In the genomic region with DNA sequence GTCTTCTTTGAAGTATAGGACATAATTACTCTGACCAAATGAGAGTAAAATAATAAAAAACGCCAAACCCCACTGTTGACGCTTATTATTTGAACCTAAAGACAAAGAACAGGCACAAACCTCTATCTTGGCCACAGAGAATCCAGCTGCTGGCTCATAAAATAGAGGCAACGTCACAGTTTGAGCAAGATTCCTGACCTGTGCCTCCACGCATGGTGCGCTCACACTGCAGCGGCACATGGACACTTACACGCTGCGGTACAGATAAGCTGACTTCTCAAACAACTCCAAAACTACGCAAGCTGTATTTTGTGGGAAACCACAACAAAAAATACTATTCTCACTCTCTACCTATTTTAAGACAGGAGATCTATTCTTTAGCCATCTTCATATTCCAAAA, we compare ENCODE assay signal across 16 cellular contexts. TPM values are rescaled to one million over a fixed set of nuclear protein-coding genes. Genes with fewer than 3 reads are reported as not detected.
DNase-seq lines count a peak whose midpoint lies in the region; ATAC-seq and TF ChIP-seq lines count a peak whose summit lies in the region.
"Had no signal": no experiment of that assay in that cellular context is flagged by ENCODE, and none has a peak within 500 bp of the region (broad histone marks: within the 10 kb centered on the region; RNA-seq: fewer than 3 reads in every experiment).

No MANE protein-coding gene starts in this region.

- H3K9me3 ChIP-seq in CD8-positive, alpha-beta T cell (ENCODE audit: low read length), result no peaks in the 10 kb centered on the region
- no peaks in the 10 kb centered on the region for H3K9me3 ChIP-seq in H9 (ENCODE audit: control insufficient read depth, low read depth, low read length)
- no peaks in the 10 kb centered on the region for H3K9me3 ChIP-seq in right lobe of liver
- H3K9me3 ChIP-seq in WERI-Rb-1 (ENCODE audit: severe bottlenecking), result no peaks in the 10 kb centered on the region
- H3K9me3 ChIP-seq: A549, BE2C had no signal

- H2AFZ ChIP-seq in H9 (ENCODE audit: low read length), result no peak overlapping the region

- no peak overlapping the region for H3K23ac ChIP-seq in H9 (ENCODE audit: insufficient read length, low read depth, low read length)

- intact Hi-C loops in CD8-positive, alpha-beta T cell (cut with DNase I, micrococcal nuclease), result no loop called here
- intact Hi-C loops in right lobe of liver (cut with DNase I), result no loop called here

- no peak overlapping the region for H3K14ac ChIP-seq in H9 (ENCODE audit: insufficient read depth, low read length)

- no peak overlapping the region for H3K9ac ChIP-seq in H9 (ENCODE audit: extremely low read depth, insufficient read length, low read length)

- H3K4me2 ChIP-seq in H9 (ENCODE audit: insufficient read depth, insufficient read length, low read length), result no peak overlapping the region
- H3K4me2 ChIP-seq: A549 had no signal

- H3K79me1 ChIP-seq in H9 (ENCODE audit: insufficient read depth, low read depth, low read length, poor library complexity, severe bottlenecking), result peaks cover 2% of the 10 kb centered on the region

- no peak overlapping the region for H4K5ac ChIP-seq in H9 (ENCODE audit: insufficient read length, low read depth, low read length)

- no peak for DNase-seq in CD8-positive, alpha-beta T cell
- DNase-seq in H9 (no peak), right lobe of liver (peak in 2 of 3 donors; percentile 38 to 70), progenitor cell of endocrine pancreas (ENCODE audit: low spot score, unreplicated experiment) (no peak), WERI-Rb-1 (no peak)
- DNase-seq in activated CD8-positive, alpha-beta T cell treated with anti-CD3 and anti-CD28 coated beads, Interleukin-2, amount 10 ng/mL, durations not matched to agents 7 days and 5 days, result no peak
- DNase-seq: BE2C; CD4-positive, alpha-beta memory T cell; COR-L47; DMS153; EL; HCEC 1CT; HFFc6 had no signal

- H2BK5ac ChIP-seq in H9 (ENCODE audit: insufficient read length, low read length), result peak overlapping the region; percentile 29

- no peak for TF ChIP-seq POLR2A in right lobe of liver (IDR thresholded peaks at IDR 0.05)

- WGBS in H9 (ENCODE audit: extremely low coverage, insufficient read length, low lambda C conversion rate), result no CpG with 5 or more reads among the region's 9 CpGs
- WGBS in right lobe of liver (ENCODE audit: insufficient coverage, low coverage, low lambda C conversion rate, missing lambda C conversion rate), result 42% methylated on average over 9 of the region's 9 CpGs

- H3T11ph ChIP-seq in H9 (ENCODE audit: low read length), result no peak overlapping the region

- no peaks in the 10 kb centered on the region for H3K27me3 Mint-ChIP-seq in CD8-positive, alpha-beta T cell (ENCODE audit: low read depth)
- H3K27me3 Mint-ChIP-seq in H9 (ENCODE audit: low read depth) (no peaks in the 10 kb centered on the region), progenitor cell of endocrine pancreas (no peaks in the 10 kb centered on the region)
- no peaks in the 10 kb centered on the region for H3K27me3 Mint-ChIP-seq in activated CD8-positive, alpha-beta T cell treated with anti-CD3 and anti-CD28 coated beads, Interleukin-2, amount 10 ng/mL, durations not matched to agents 7 days and 5 days (ENCODE audit: low read depth)
- H3K27me3 Mint-ChIP-seq: CD4-positive, alpha-beta memory T cell had no signal

- no peak overlapping the region for H3K4me3 ChIP-seq in CD8-positive, alpha-beta T cell (ENCODE audit: low read depth, low read length)
- H3K4me3 ChIP-seq in right lobe of liver, result no peak overlapping the region
- H3K4me3 ChIP-seq in WERI-Rb-1 (ENCODE audit: low read depth, low read length), result no peak overlapping the region
- H3K4me3 ChIP-seq: A549 had no signal

- no peak overlapping the region for H3K18ac ChIP-seq in H9 (ENCODE audit: insufficient read length, low read depth, low read length)

- peaks cover 5% of the 10 kb centered on the region for H3K4me1 Mint-ChIP-seq in CD8-positive, alpha-beta T cell (ENCODE audit: low read depth)
- H3K4me1 Mint-ChIP-seq in H9, result no peaks in the 10 kb centered on the region
- H3K4me1 Mint-ChIP-seq in progenitor cell of endocrine pancreas (ENCODE audit: low read depth), result peaks cover 7% of the 10 kb centered on the region
- no peaks in the 10 kb centered on the region for H3K4me1 Mint-ChIP-seq in activated CD8-positive, alpha-beta T cell treated with anti-CD3 and anti-CD28 coated beads, Interleukin-2, amount 10 ng/mL, durations not matched to agents 7 days and 5 days (ENCODE audit: low read depth)

- no peaks in the 10 kb centered on the region for H3K27me3 ChIP-seq in CD8-positive, alpha-beta T cell (ENCODE audit: insufficient read depth, low read length)
- no peaks in the 10 kb centered on the region for H3K27me3 ChIP-seq in H9 (ENCODE audit: insufficient read depth, low read length)
- H3K27me3 ChIP-seq in right lobe of liver, result no peaks in the 10 kb centered on the region
- no peaks in the 10 kb centered on the region for H3K27me3 ChIP-seq in WERI-Rb-1 (ENCODE audit: insufficient read depth, low read depth, severe bottlenecking)
- H3K27me3 ChIP-seq: BE2C had no signal

- H3K36me3 ChIP-seq in CD8-positive, alpha-beta T cell (ENCODE audit: insufficient read depth, low read length), result peaks cover 25% of the 10 kb centered on the region
- H3K36me3 ChIP-seq in right lobe of liver (peaks cover 0 to 39% (median 17%) of the 10 kb centered on the region in 4 donors), WERI-Rb-1 (peaks cover 69% of the 10 kb centered on the region)

- POLR2A ChIA-PET in CD8-positive, alpha-beta T cell (lab: Charles Lee), result no interaction called here
- POLR2A ChIA-PET in activated CD8-positive, alpha-beta T cell treated with anti-CD3 and anti-CD28 coated beads, Interleukin-2, amount 10 ng/mL, durations not matched to agents 7 days and 5 days (lab: Charles Lee), result no interaction called here

- H2AK5ac ChIP-seq in H9 (ENCODE audit: insufficient read length, low read length), result no peak overlapping the region

- no peak for TF ChIP-seq CTCF in CD8-positive, alpha-beta T cell (IDR thresholded peaks at IDR 0.05)
- TF ChIP-seq CTCF in H9 (conservative IDR thresholded peaks at IDR 0.05) (no peak), right lobe of liver (IDR thresholded peaks at IDR 0.05) (no peak), progenitor cell of endocrine pancreas (IDR thresholded peaks at IDR 0.05; ENCODE audit: unreplicated experiment) (no peak), WERI-Rb-1 (IDR thresholded peaks at IDR 0.05; ENCODE audit: low read depth, low read length) (no peak)

- no peaks in the 10 kb centered on the region for H3K4me1 ChIP-seq in CD8-positive, alpha-beta T cell (ENCODE audit: insufficient read depth, low read length)
- H3K4me1 ChIP-seq in H9 (ENCODE audit: insufficient read depth, low read length) (no peaks in the 10 kb centered on the region), right lobe of liver (peaks cover 0 to 17% (median 5%) of the 10 kb centered on the region in 4 donors)
- H3K4me1 ChIP-seq: A549 had no signal

- no peak overlapping the region for H3K4ac ChIP-seq in H9 (ENCODE audit: low read depth, low read length)

- H2BK12ac ChIP-seq in H9 (ENCODE audit: insufficient read length, low read depth, low read length), result no peak overlapping the region

- no peaks in the 10 kb centered on the region for H3K23me2 ChIP-seq in H9 (ENCODE audit: insufficient read length, low read depth, low read length, poor library complexity, severe bottlenecking)

- CTCF ChIA-PET in CD8-positive, alpha-beta T cell (lab: Charles Lee), result no interaction called here
- CTCF ChIA-PET in activated CD8-positive, alpha-beta T cell treated with anti-CD3 and anti-CD28 coated beads, Interleukin-2, amount 10 ng/mL, durations not matched to agents 7 days and 5 days (lab: Charles Lee), result no interaction called here

- peak overlapping the region; percentile 41 for H3K27ac Mint-ChIP-seq in CD8-positive, alpha-beta T cell
- H3K27ac Mint-ChIP-seq in H9, result no peak overlapping the region
- H3K27ac Mint-ChIP-seq in progenitor cell of endocrine pancreas, result peak overlapping the region; percentile 34
- no peak overlapping the region for H3K27ac Mint-ChIP-seq in activated CD8-positive, alpha-beta T cell treated with anti-CD3 and anti-CD28 coated beads, Interleukin-2, amount 10 ng/mL, durations not matched to agents 7 days and 5 days

- H3K79me2 ChIP-seq in H9 (ENCODE audit: insufficient read depth, low read length), result no peaks in the 10 kb centered on the region

- no peaks in the 10 kb centered on the region for H4K20me1 ChIP-seq in H9 (ENCODE audit: control insufficient read depth, insufficient read depth, insufficient read length)

- H3K36me3 Mint-ChIP-seq in CD8-positive, alpha-beta T cell, result peaks cover 80% of the 10 kb centered on the region
- H3K36me3 Mint-ChIP-seq in H9 (ENCODE audit: insufficient read depth in 1 of 3, low read depth in 3 of 3) (peaks cover 13 to 65% (median 44%) of the 10 kb centered on the region in 3 experiments; a peak in 6 of 7 replicates), progenitor cell of endocrine pancreas (ENCODE audit: insufficient read depth) (peaks cover 35% of the 10 kb centered on the region)
- peaks cover 40% of the 10 kb centered on the region for H3K36me3 Mint-ChIP-seq in activated CD8-positive, alpha-beta T cell treated with anti-CD3 and anti-CD28 coated beads, Interleukin-2, amount 10 ng/mL, durations not matched to agents 7 days and 5 days (ENCODE audit: low read depth)

- H3K27ac ChIP-seq in CD8-positive, alpha-beta T cell (ENCODE audit: low read depth, low read length), result no peak overlapping the region
- H3K27ac ChIP-seq in H9 (ENCODE audit: insufficient read length, low read depth, low read length) (no peak overlapping the region), right lobe of liver (no peak overlapping the region), WERI-Rb-1 (no peak overlapping the region)
- H3K27ac ChIP-seq: A549, C4-2B had no signal

- no peak overlapping the region for H3K4me3 Mint-ChIP-seq in CD8-positive, alpha-beta T cell
- H3K4me3 Mint-ChIP-seq in H9 (no peak overlapping the region), progenitor cell of endocrine pancreas (ENCODE audit: low read depth) (no peak overlapping the region)
- no peak overlapping the region for H3K4me3 Mint-ChIP-seq in activated CD8-positive, alpha-beta T cell treated with anti-CD3 and anti-CD28 coated beads, Interleukin-2, amount 10 ng/mL, durations not matched to agents 7 days and 5 days
- H3K4me3 Mint-ChIP-seq: CD4-positive, alpha-beta memory T cell; HFFc6 had no signal

- no peak overlapping the region for H2BK15ac ChIP-seq in H9 (ENCODE audit: low read depth, low read length)

- H2BK20ac ChIP-seq in H9 (ENCODE audit: low read depth, low read length, poor library complexity, severe bottlenecking), result no peak overlapping the region

- H4K91ac ChIP-seq in H9 (ENCODE audit: insufficient read length, low read depth, low read length), result no peak overlapping the region

- no peak overlapping the region for H2BK120ac ChIP-seq in H9 (ENCODE audit: low read depth, low read length, poor library complexity, severe bottlenecking)

- H3K56ac ChIP-seq in H9 (ENCODE audit: insufficient read length, low read depth, low read length), result no peak overlapping the region

- H4K8ac ChIP-seq in H9 (replicated peaks; ENCODE audit: insufficient read length, low read depth, low read length), result no peak overlapping the region

- H3K9me3 Mint-ChIP-seq in CD8-positive, alpha-beta T cell, result no peaks in the 10 kb centered on the region
- H3K9me3 Mint-ChIP-seq in H9 (no peaks in the 10 kb centered on the region), progenitor cell of endocrine pancreas (ENCODE audit: low read depth) (no peaks in the 10 kb centered on the region)
- H3K9me3 Mint-ChIP-seq in activated CD8-positive, alpha-beta T cell treated with anti-CD3 and anti-CD28 coated beads, Interleukin-2, amount 10 ng/mL, durations not matched to agents 7 days and 5 days (ENCODE audit: insufficient read depth), result no peaks in the 10 kb centered on the region
- H3K9me3 Mint-ChIP-seq: CD4-positive, alpha-beta memory T cell; HFFc6 had no signal

- ATAC-seq in CD8-positive, alpha-beta T cell, result no peak
- ATAC-seq in right lobe of liver (peak; percentile 71 to 84 (median 74)), GM21723 (IDR thresholded peaks at IDR 0.05; ENCODE audit: unreplicated experiment) (no peak)
- ATAC-seq in activated CD8-positive, alpha-beta T cell treated with anti-CD3 and anti-CD28 coated beads, Interleukin-2, amount 10 ng/mL, durations not matched to agents 7 days and 5 days, result no peak
- ATAC-seq: A549 had no signal

RNA-seq across cellular contexts. Expression of a gene that starts 38.8 kb away (rescaled TPM):
- total RNA-seq in CD8-positive, alpha-beta T cell, result 10 to 100 TPM; 48.3 to 57.4 TPM
- total RNA-seq in H9 (2021) (211 and 242 TPM in 2 replicates), right lobe of liver (100 to 1,000 TPM in 4 of 6 experiments, 10 to 100 TPM in 2; 93.4 to 169 (median 123) TPM), progenitor cell of endocrine pancreas (212 and 216 TPM in 2 replicates)
- total RNA-seq in activated CD8-positive, alpha-beta T cell treated with anti-CD3 and anti-CD28 coated beads, Interleukin-2, amount 10 ng/mL, durations not matched to agents 7 days and 5 days, result 100 to 1,000 TPM; 126 to 129 TPM

Comparison
In these comparisons a context has a peak if more than half of its experiments do, and no peak if none do; other contexts are left out.
1. ATAC-seq: peak in right lobe of liver (4 of 4); none in CD8-positive, alpha-beta T cell (single experiment), activated CD8-positive, alpha-beta T cell treated with anti-CD3 and anti-CD28 coated beads, Interleukin-2, amount 10 ng/mL, durations not matched to agents 7 days and 5 days (single experiment) and GM21723 (single experiment).
2. DNase-seq: peak in right lobe of liver (2 of 3); none in CD8-positive, alpha-beta T cell (0 of 7), H9 (single experiment), progenitor cell of endocrine pancreas (single experiment), WERI-Rb-1 (single experiment) and activated CD8-positive, alpha-beta T cell treated with anti-CD3 and anti-CD28 coated beads, Interleukin-2, amount 10 ng/mL, durations not matched to agents 7 days and 5 days (single experiment).
3. H3K27ac Mint-ChIP-seq: peak in CD8-positive, alpha-beta T cell (single experiment) and progenitor cell of endocrine pancreas (single experiment); none in H9 (0 of 3) and activated CD8-positive, alpha-beta T cell treated with anti-CD3 and anti-CD28 coated beads, Interleukin-2, amount 10 ng/mL, durations not matched to agents 7 days and 5 days (single experiment).